Comparison of ENCODE assay signal across 8 cellular contexts in the genomic region with DNA sequence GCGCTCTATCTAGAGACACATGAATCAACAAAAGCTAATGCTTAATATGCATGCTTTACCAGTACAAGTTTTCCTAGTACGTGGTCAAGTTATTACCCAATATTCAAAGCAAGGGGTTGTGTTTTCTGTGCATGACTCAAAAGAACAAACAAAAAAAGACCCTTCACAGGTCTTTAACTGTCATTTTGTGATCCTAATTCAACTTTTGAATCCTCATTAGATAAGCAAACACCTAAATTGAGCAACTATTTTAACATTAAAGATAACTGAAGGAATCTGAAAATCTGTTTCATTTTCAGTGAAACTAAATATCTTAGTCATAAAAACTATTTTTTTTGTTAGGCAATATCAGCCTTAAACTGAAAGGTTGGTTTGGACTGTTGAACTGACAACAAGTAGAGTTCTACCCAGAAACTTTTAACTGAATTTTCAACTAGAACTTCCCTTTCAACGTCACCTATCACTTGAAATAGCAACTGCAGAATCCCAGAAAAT. TPM values are rescaled to one million over a fixed set of nuclear protein-coding genes. Genes with fewer than 3 reads are reported as not detected.
DNase-seq lines count a peak whose midpoint lies in the region; ATAC-seq, FAIRE-seq and TF ChIP-seq lines count a peak whose summit lies in the region.

No MANE protein-coding gene starts in this region.

- H3K4me3 ChIP-seq in CD8-positive, alpha-beta T cell (ENCODE audit: low read depth, low read length): no peak overlapping the region
- H3K4me3 ChIP-seq in bronchial epithelial cell (ENCODE audit: low read depth, low read length): no peak overlapping the region
- H3K4me3 ChIP-seq in suprapubic skin: peak overlapping the region; percentile 17

- H3K4me1 Mint-ChIP-seq in CD8-positive, alpha-beta T cell (ENCODE audit: low read depth): peaks cover 69% of the 10 kb centered on the region

- TF ChIP-seq EP300 in suprapubic skin (IDR thresholded peaks at IDR 0.05): no peak

- peak overlapping the region; percentile 76 for H3K4me3 Mint-ChIP-seq in CD8-positive, alpha-beta T cell

- H3K27me3 ChIP-seq in CD8-positive, alpha-beta T cell (ENCODE audit: insufficient read depth, low read length): no peaks in the 10 kb centered on the region
- H3K27me3 ChIP-seq in bronchial epithelial cell (ENCODE audit: control insufficient read depth, insufficient read depth, low read length): no peaks in the 10 kb centered on the region
- no peaks in the 10 kb centered on the region for H3K27me3 ChIP-seq in suprapubic skin

- H3K27ac ChIP-seq in CD8-positive, alpha-beta T cell (ENCODE audit: low read depth, low read length): no peak overlapping the region
- no peak overlapping the region for H3K27ac ChIP-seq in suprapubic skin

- 42% methylated on average over 3 of the region's 3 CpGs for WGBS in suprapubic skin

- H3K27me3 Mint-ChIP-seq in CD8-positive, alpha-beta T cell (ENCODE audit: low read depth): no peaks in the 10 kb centered on the region

- POLR2A ChIA-PET in CD8-positive, alpha-beta T cell (lab: Charles Lee): interaction anchor here (8.1 kb wide), 1 partner anchor 12 kb away, joined by 71 read pairs; a partner anchor contains a TSS

- CTCF ChIA-PET in CD8-positive, alpha-beta T cell (lab: Charles Lee): interaction anchor here (1.1 kb wide), 1 partner anchor 10 kb away, joined by 3 read pairs; no protein-coding TSS in a partner anchor

- intact Hi-C loops in CD8-positive, alpha-beta T cell (cut with DNase I, micrococcal nuclease): loop anchor here in 1 of 2 experiments (1.0 to 2.0 kb wide), 2 partner anchors 10 to 14 kb away; no protein-coding TSS in a partner anchor

- H3K4me1 ChIP-seq in CD8-positive, alpha-beta T cell (ENCODE audit: insufficient read depth, low read length): peaks cover 35% of the 10 kb centered on the region
- no peaks in the 10 kb centered on the region for H3K4me1 ChIP-seq in suprapubic skin

- no peak for TF ChIP-seq CTCF in CD8-positive, alpha-beta T cell (IDR thresholded peaks at IDR 0.05)
- TF ChIP-seq CTCF in bronchial epithelial cell (IDR thresholded peaks at IDR 0.05; ENCODE audit: insufficient read depth, low read length, severe bottlenecking) (no peak), suprapubic skin (IDR thresholded peaks at IDR 0.05) (no peak)

- H3K36me3 Mint-ChIP-seq in CD8-positive, alpha-beta T cell: peaks cover 29% of the 10 kb centered on the region

- H3K27ac Mint-ChIP-seq in CD8-positive, alpha-beta T cell: peak overlapping the region; percentile 84

- H3K36me3 ChIP-seq in CD8-positive, alpha-beta T cell (ENCODE audit: insufficient read depth, low read length): no peaks in the 10 kb centered on the region
- H3K36me3 ChIP-seq in bronchial epithelial cell (ENCODE audit: control insufficient read depth, insufficient read depth, low read length) (no peaks in the 10 kb centered on the region), suprapubic skin (no peaks in the 10 kb centered on the region)

- DNase-seq in CD8-positive, alpha-beta T cell: no peak
- DNase-seq in bronchial epithelial cell (ENCODE audit: low read depth): peak; percentile 68
- no peak for DNase-seq in suprapubic skin (ENCODE audit: low spot score in 2 of 2)
- no peak for DNase-seq in left lobe of liver (ENCODE audit: low spot score)
- no peak for DNase-seq in DMS79 treated with DMSO at 0.1 percent for 48 hours (lab: John Stamatoyannopoulos, UW)
- DNase-seq in frontal cortex (ENCODE audit: low spot score in 2 of 2): no peak

- no peak for ATAC-seq in CD8-positive, alpha-beta T cell
- peak; percentile 67 for ATAC-seq in GM21381 (IDR thresholded peaks at IDR 0.05; ENCODE audit: unreplicated experiment)
- ATAC-seq in HG03571 (IDR thresholded peaks at IDR 0.05; ENCODE audit: unreplicated experiment): peak; percentile 66
- no peak for ATAC-seq in left lobe of liver

- no peaks in the 10 kb centered on the region for H3K9me3 Mint-ChIP-seq in CD8-positive, alpha-beta T cell

- H3K9me3 ChIP-seq in CD8-positive, alpha-beta T cell (ENCODE audit: low read length): no peaks in the 10 kb centered on the region
- H3K9me3 ChIP-seq in suprapubic skin: no peaks in the 10 kb centered on the region

- FAIRE-seq in bronchial epithelial cell (lab: Jason Lieb, UNC): no peak
- no peak for FAIRE-seq in frontal cortex (lab: Jason Lieb, UNC)

- no peak for TF ChIP-seq POLR2A in suprapubic skin (IDR thresholded peaks at IDR 0.05)

RNA-seq across cellular contexts. Expression of a gene that starts 12.5 kb away (rescaled TPM):
- 10 to 100 TPM; 15.6 to 16.4 TPM for total RNA-seq in CD8-positive, alpha-beta T cell
- under 0.01 TPM in 2 replicates for total RNA-seq in bronchial epithelial cell
- 1 to 10 TPM in 1 of 4 donors, under 1 TPM in 3; 0.44 to 2.3 (median 0.82) TPM for total RNA-seq in suprapubic skin
- total RNA-seq in left lobe of liver: 1.7 TPM
- 76.2 TPM for total RNA-seq in frontal cortex

Comparison
In these comparisons a context has a peak if more than half of its experiments do, and no peak if none do; other contexts are left out.
1. ATAC-seq: peak in GM21381 (single experiment) and HG03571 (single experiment); none in CD8-positive, alpha-beta T cell (single experiment) and left lobe of liver (single experiment).